ENCODE assay signal across 8 cellular contexts in the genomic region with DNA sequence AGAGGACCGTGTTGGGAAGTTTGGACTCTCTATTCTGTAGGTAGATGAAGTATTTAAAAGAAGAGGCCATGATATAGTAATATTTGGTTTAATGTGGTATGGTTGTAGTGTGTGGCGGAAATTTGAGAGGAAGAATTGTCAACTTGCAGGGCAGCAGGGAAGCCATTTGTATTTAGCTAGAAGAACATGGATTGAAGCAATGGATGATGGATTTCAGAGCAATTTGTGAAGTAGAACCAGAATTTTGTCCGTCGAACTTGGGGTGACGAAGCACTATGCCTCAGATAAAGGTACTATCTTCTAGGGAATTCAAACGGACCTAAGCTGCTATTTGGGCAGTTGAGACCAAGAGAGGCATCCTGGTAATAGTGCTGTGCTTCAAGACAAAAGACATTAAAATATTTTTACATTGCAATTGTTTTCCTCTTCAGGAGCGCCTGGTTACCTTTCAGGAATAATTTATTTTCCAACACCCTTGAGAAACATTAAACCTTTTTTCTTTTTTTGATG. TPM values are rescaled to one million over a fixed set of nuclear protein-coding genes. Genes with fewer than 3 reads are reported as not detected.
DNase-seq lines count a peak whose midpoint lies in the region; ATAC-seq, FAIRE-seq and TF ChIP-seq lines count a peak whose summit lies in the region.

No MANE protein-coding gene starts in this region.

- H3K9ac ChIP-seq in H1 (replicated peaks in 1 of 4; ENCODE audit: extremely low read depth in 1 of 4, low read depth in 3 of 4, low read length in 3 of 4) = peak overlapping the region in 1 of 4 experiments; percentile 5; a peak in 1 of 7 replicates

- no peak overlapping the region for H4K5ac ChIP-seq in H1 (ENCODE audit: insufficient read length, low read depth, low read length)

- no peak for TF ChIP-seq RAD21 in H1 (IDR thresholded peaks at IDR 0.05 in 1 of 2, conservative IDR thresholded peaks at IDR 0.05 in 1 of 2; ENCODE audit: low read depth in 2 of 2, low read length in 2 of 2)

- intact Hi-C loops in psoas muscle (cut with DNase I) = loop anchor here in 1 of 2 donors (5.0 kb wide), 2 partner anchors 59 to 74 kb away; no protein-coding TSS in a partner anchor

- no peak overlapping the region for H2BK20ac ChIP-seq in H1 (ENCODE audit: low read length)

- H3K4ac ChIP-seq in H1 (replicated peaks; ENCODE audit: insufficient read length, low read depth, low read length) = no peak overlapping the region

- H3K56ac ChIP-seq in H1 (replicated peaks; ENCODE audit: insufficient read length, low read depth, low read length) = no peak overlapping the region

- H3K27ac ChIP-seq in H1 (ENCODE audit: low read depth, low read length) (no peak overlapping the region), psoas muscle (no peak overlapping the region)

- no peak overlapping the region for H3K14ac ChIP-seq in H1 (ENCODE audit: insufficient read length)

- H3K4me2 ChIP-seq in H1 (ENCODE audit: insufficient read depth in 1 of 2, low read depth in 2 of 2, low read length in 2 of 2) = peak overlapping the region; percentile 47 to 67

- H4K91ac ChIP-seq in H1 (replicated peaks; ENCODE audit: insufficient read length, low read length) = no peak overlapping the region

- ATAC-seq in GM18907 (IDR thresholded peaks at IDR 0.05; ENCODE audit: unreplicated experiment) = peak; percentile 2
- ATAC-seq in psoas muscle = peak in 1 of 4 donors; percentile 0
- no peak for ATAC-seq in HG03196 (IDR thresholded peaks at IDR 0.05; ENCODE audit: unreplicated experiment)

- no peak overlapping the region for H2AK5ac ChIP-seq in H1 (ENCODE audit: low read depth, low read length)

- peak overlapping the region; percentile 68 for H2AFZ ChIP-seq in H1 (ENCODE audit: low read length)

- no peak overlapping the region for H4K8ac ChIP-seq in H1 (ENCODE audit: extremely low read depth, insufficient read depth, low read length)

- H3K9me3 ChIP-seq in H1 (ENCODE audit: insufficient read depth in 2 of 2, low read depth in 1 of 2, low read length in 1 of 2) = no peaks in the 10 kb centered on the region
- H3K9me3 ChIP-seq in psoas muscle = no peaks in the 10 kb centered on the region

- TF ChIP-seq POLR2A in NB4 (IDR thresholded peaks at IDR 0.05; ENCODE audit: extremely low read depth, insufficient read length) (no peak), H1 (IDR thresholded peaks at IDR 0.05; ENCODE audit: control extremely low read depth in 1 of 2, low read depth in 2 of 2, low read length in 2 of 2) (no peak)

- H2BK5ac ChIP-seq in H1 (ENCODE audit: low read depth, low read length) = no peak overlapping the region

- H3K27me3 ChIP-seq in H1 (replicated peaks in 1 of 4; ENCODE audit: control insufficient read depth in 3 of 4, extremely low read depth in 1 of 4, insufficient read depth in 3 of 4, low read length in 3 of 4) (no peaks in the 10 kb centered on the region; a peak in 1 of 7 replicates), psoas muscle (ENCODE audit: insufficient read depth in 3 of 3, low read length in 2 of 3) (no peaks in the 10 kb centered on the region)

- no peak for TF ChIP-seq EP300 in H1 (IDR thresholded peaks at IDR 0.05; ENCODE audit: borderline replicate concordance in 1 of 2, low read depth in 2 of 2, low read length in 2 of 2)

- FAIRE-seq in H1 (lab: Jason Lieb, UNC) = no peak

- H3K23ac ChIP-seq in H1 (ENCODE audit: insufficient read length) = no peak overlapping the region

- peaks cover 0 to 24% of the 10 kb centered on the region in 2 experiments; a peak in 2 of 4 replicates for H3K79me2 ChIP-seq in H1 (ENCODE audit: control insufficient read depth in 1 of 2, insufficient read depth in 2 of 2, low read length in 2 of 2)

- H3K36me3 ChIP-seq in H1 (ENCODE audit: control insufficient read depth in 2 of 4, insufficient read depth in 4 of 4, low read length in 3 of 4) = no peaks in the 10 kb centered on the region; a peak in 2 of 8 replicates
- H3K36me3 ChIP-seq in psoas muscle (ENCODE audit: insufficient read depth in 1 of 2, low read depth in 1 of 2) = no peaks in the 10 kb centered on the region

- peak overlapping the region; percentile 73; the same call in 1 of the 2 replicates for H2BK12ac ChIP-seq in H1 (ENCODE audit: low read depth, low read length)

- H3K4me3 ChIP-seq in NB4 (ENCODE audit: low read depth, low read length) = peak overlapping the region; percentile 37
- H3K4me3 ChIP-seq in H1 (ENCODE audit: extremely low read depth in 1 of 4, insufficient read depth in 2 of 4, low read depth in 3 of 4, low read length in 4 of 4) = peak overlapping the region in 2 of 4 experiments; percentile 23 to 91; a peak in 4 of 8 replicates
- peak overlapping the region; percentile 96 for H3K4me3 ChIP-seq in psoas muscle

- TF ChIP-seq CTCF in NB4 (IDR thresholded peaks at IDR 0.05; ENCODE audit: low read depth, low read length) = no peak
- no peak for TF ChIP-seq CTCF in H1 (IDR thresholded peaks at IDR 0.05; ENCODE audit: control extremely low read depth in 1 of 3, insufficient read depth in 1 of 3, low read depth in 1 of 3, low read length in 3 of 3)
- TF ChIP-seq CTCF in psoas muscle (IDR thresholded peaks at IDR 0.05) = no peak

- H3K4me1 ChIP-seq in H1 (replicated peaks in 1 of 4; ENCODE audit: control insufficient read depth in 3 of 4, insufficient read depth in 4 of 4, low read length in 3 of 4) (peaks cover 0 to 6% (median 2%) of the 10 kb centered on the region in 4 experiments; a peak in 4 of 7 replicates), psoas muscle (peaks cover 14% of the 10 kb centered on the region)

- DNase-seq in NB4 (ENCODE audit: low read depth) (no peak), H1 (ENCODE audit: low read depth in 1 of 2, low spot score in 2 of 2) (no peak), psoas muscle (no peak), SIG-M5 (lab: John Stamatoyannopoulos, UW) (no peak), AG08395 (ENCODE audit: low spot score) (no peak)
- DNase-seq in stimulated activated naive CD4-positive, alpha-beta T cell (lab: John Stamatoyannopoulos, UW) = no peak

- H4K20me1 ChIP-seq in H1 (replicated peaks in 1 of 2; ENCODE audit: control insufficient read depth in 1 of 2, insufficient read depth in 2 of 2, low read length in 2 of 2) = no peaks in the 10 kb centered on the region

- CTCF ChIA-PET in H1 (lab: Charles Lee; ENCODE audit: partially characterized antibody) = interaction anchor here (0.9 to 4.2 kb wide), 4 partner anchors 9 to 30 kb away, joined by 3 to 33 read pairs (median 8); no protein-coding TSS in a partner anchor

- H2BK15ac ChIP-seq in H1 (ENCODE audit: low read length) = peak overlapping the region; percentile 48; the same call in 1 of the 2 replicates

- H3K79me1 ChIP-seq in H1 (ENCODE audit: low read depth, low read length) = peaks cover 4% of the 10 kb centered on the region

- WGBS in H1 (ENCODE audit: extremely low coverage in 1 of 2, insufficient coverage in 1 of 2, insufficient read length in 1 of 2, insufficient replicate concordance in 2 of 2, low coverage in 1 of 2, low lambda C conversion rate in 2 of 2, missing lambda C conversion rate in 1 of 2), 2 experiments = 34 to 100% methylated on average over 1 to 7 of the region's 7 CpGs
- 33 to 36% (median 33%) methylated on average over 7 of the region's 7 CpGs for WGBS in psoas muscle, 3 donors

- no peak overlapping the region for H2BK120ac ChIP-seq in H1 (replicated peaks; ENCODE audit: low read depth, low read length)

- no peak overlapping the region for H3K18ac ChIP-seq in H1 (ENCODE audit: extremely low read depth, low read length)

- POLR2A ChIA-PET in H1 (lab: Charles Lee; ENCODE audit: partially characterized antibody) = interaction anchor here (0.8 to 6.5 kb wide), 19 partner anchors 8 to 311 kb away, joined by 3 to 31 read pairs (median 4); a partner anchor contains a TSS

- peaks cover 6% of the 10 kb centered on the region for H3K23me2 ChIP-seq in H1 (ENCODE audit: low read depth, low read length)

TF ChIP-seq in H1, 55 proteins besides CTCF, POLR2A, EP300 and RAD21 (continues in another document):
- no peak for TF ChIP-seq SUZ12 (IDR thresholded peaks at IDR 0.05; ENCODE audit: low read length)
- 0 out of 2 replicates have a peak, but pooled peaks have one; percentile 13 for TF ChIP-seq TAF1 (IDR thresholded peaks at IDR 0.05; ENCODE audit: low read depth, low read length)

RNA-seq across cellular contexts. Expression of a gene that starts 0.6 kb away (rescaled TPM):
- 26.2 and 26.6 TPM in 2 replicates for total RNA-seq in H1 (2021; fragmentation: NEBNext Ultra II Directional; extraction: Animal tissue kit (Norgen Biotek cat#: 25700))
- polyA plus RNA-seq in H1 (2011; rRNA removed) (29.9 and 37.0 TPM in 2 replicates), psoas muscle (10 to 100 TPM; 26.4 to 56.4 (median 54.1) TPM)
- 24.6 TPM for polyA plus RNA-seq in H1 (2011; cell fraction: cytosol; rRNA removed)
- polyA plus RNA-seq in H1 (2011; cell fraction: nucleus; rRNA removed) = 27.2 TPM
- polyA plus RNA-seq in H1 (2012, experiment 1 of 2) = 14.7 to 20.7 TPM (median 20.2 TPM) in 4 replicates
- 19.6 TPM for polyA plus RNA-seq in H1 (2012, experiment 2 of 2)
- 24.7 TPM for polyA plus RNA-seq in H1 (2013, experiment 1 of 2)
- 25.2 TPM for polyA plus RNA-seq in H1 (2013, experiment 2 of 2)
- polyA minus RNA-seq in H1 (2011; rRNA and poly(A)+ RNA removed) = 33.2 and 39.3 TPM in 2 replicates
- 23.0 TPM for polyA minus RNA-seq in H1 (2011; cell fraction: cytosol; rRNA and poly(A)+ RNA removed)
- 16.1 TPM for polyA minus RNA-seq in H1 (2011; cell fraction: nucleus; rRNA and poly(A)+ RNA removed)
- total RNA-seq in psoas muscle = 10 to 100 TPM; 47.2 to 77.2 (median 54.5) TPM

RNA-seq across cellular contexts. Expression of a gene that starts 28.7 kb away (rescaled TPM):
- 20.5 TPM in 2 replicates for total RNA-seq in H1 (2021; fragmentation: NEBNext Ultra II Directional; extraction: Animal tissue kit (Norgen Biotek cat#: 25700))
- polyA plus RNA-seq in H1 (2011; rRNA removed) (23.5 and 29.3 TPM in 2 replicates), psoas muscle (1 to 10 TPM in 2 of 3 donors, under 1 TPM in 1; 0.45 to 1.7 (median 1.5) TPM)
- 23.5 TPM for polyA plus RNA-seq in H1 (2011; cell fraction: cytosol; rRNA removed)
- 34.5 TPM for polyA plus RNA-seq in H1 (2011; cell fraction: nucleus; rRNA removed)
- polyA plus RNA-seq in H1 (2012, experiment 1 of 2) = 18.9 to 21.4 TPM (median 20.7 TPM) in 4 replicates
- polyA plus RNA-seq in H1 (2012, experiment 2 of 2) = 20.1 TPM
- 10.6 TPM for polyA plus RNA-seq in H1 (2013, experiment 1 of 2)
- polyA plus RNA-seq in H1 (2013, experiment 2 of 2) = 9.8 TPM
- 58.2 and 63.8 TPM in 2 replicates for polyA minus RNA-seq in H1 (2011; rRNA and poly(A)+ RNA removed)
- polyA minus RNA-seq in H1 (2011; cell fraction: cytosol; rRNA and poly(A)+ RNA removed) = 17.2 TPM
- 50.5 TPM for polyA minus RNA-seq in H1 (2011; cell fraction: nucleus; rRNA and poly(A)+ RNA removed)
- 1 to 10 TPM; 1.2 to 3.2 (median 2.0) TPM for total RNA-seq in psoas muscle

RNA-seq across cellular contexts. Expression of a gene that starts 28.9 kb away (rescaled TPM):
- total RNA-seq in H1 (2021; fragmentation: NEBNext Ultra II Directional; extraction: Animal tissue kit (Norgen Biotek cat#: 25700)) = 15.3 and 16.2 TPM in 2 replicates
- polyA plus RNA-seq in H1 (2011; rRNA removed) (5.3 and 8.8 TPM in 2 replicates), psoas muscle (1 to 10 TPM; 3.4 to 6.5 (median 4.9) TPM)
- 10.7 TPM for polyA plus RNA-seq in H1 (2011; cell fraction: cytosol; rRNA removed)
- 4.1 TPM for polyA plus RNA-seq in H1 (2011; cell fraction: nucleus; rRNA removed)
- 17.5 to 21.4 TPM (median 19.0 TPM) in 4 replicates for polyA plus RNA-seq in H1 (2012, experiment 1 of 2)
- polyA plus RNA-seq in H1 (2012, experiment 2 of 2) = 10.8 TPM
- polyA plus RNA-seq in H1 (2013, experiment 1 of 2) = 16.6 TPM
- polyA plus RNA-seq in H1 (2013, experiment 2 of 2) = 18.0 TPM
- 4.5 and 5.0 TPM in 2 replicates for polyA minus RNA-seq in H1 (2011; rRNA and poly(A)+ RNA removed)
- polyA minus RNA-seq in H1 (2011; cell fraction: cytosol; rRNA and poly(A)+ RNA removed) = 4.0 TPM
- polyA minus RNA-seq in H1 (2011; cell fraction: nucleus; rRNA and poly(A)+ RNA removed) = 3.0 TPM
- 1 to 10 TPM; 2.8 to 5.3 (median 3.3) TPM for total RNA-seq in psoas muscle
